8 cellular contexts compared by ENCODE assay signal in genomic region chr11:43942651-43943356, GRCh38. TPM values are rescaled to one million over a fixed set of nuclear protein-coding genes. Genes with fewer than 3 reads are reported as not detected.
A peak's percentile ranks its signal among the peaks of the same experiment; 100 is the strongest.
DNase-seq lines count a peak whose midpoint lies in the region; ATAC-seq, FAIRE-seq and TF ChIP-seq lines count a peak whose summit lies in the region.

No MANE protein-coding gene starts in this region.

- H3K36me3 Mint-ChIP-seq in activated T-helper 2 cell treated with anti-CD3 and anti-CD28 coated beads, Interferon-gamma antibody, Interleukin-2, Interleukin-4, amounts not matched to agents 10 μg/mL and 5 μg/mL and 100 μg/mL, durations not matched to agents 14 hours and 24 hours and 36 hours (ENCODE audit: low read depth), result peaks cover 3% of the 10 kb centered on the region

- TF ChIP-seq CTCF in heart left ventricle (IDR thresholded peaks at IDR 0.05), result no peak

- peaks cover 66% of the 10 kb centered on the region for H3K27me3 Mint-ChIP-seq in activated T-helper 2 cell treated with anti-CD3 and anti-CD28 coated beads, Interferon-gamma antibody, Interleukin-2, Interleukin-4, amounts not matched to agents 10 μg/mL and 5 μg/mL and 100 μg/mL, durations not matched to agents 14 hours and 24 hours and 36 hours (ENCODE audit: low read depth)

- peak overlapping the region; percentile 58 for H3K4me3 Mint-ChIP-seq in activated T-helper 2 cell treated with anti-CD3 and anti-CD28 coated beads, Interferon-gamma antibody, Interleukin-2, Interleukin-4, amounts not matched to agents 10 μg/mL and 5 μg/mL and 100 μg/mL, durations not matched to agents 14 hours and 24 hours and 36 hours (ENCODE audit: low read depth)

- peaks cover 13% of the 10 kb centered on the region for H3K4me1 Mint-ChIP-seq in activated T-helper 2 cell treated with anti-CD3 and anti-CD28 coated beads, Interferon-gamma antibody, Interleukin-2, Interleukin-4, amounts not matched to agents 10 μg/mL and 5 μg/mL and 100 μg/mL, durations not matched to agents 14 hours and 24 hours and 36 hours (ENCODE audit: low read depth)

- intact Hi-C loops in activated T-helper 2 cell treated with anti-CD3 and anti-CD28 coated beads, Interferon-gamma antibody, Interleukin-2, Interleukin-4, amounts not matched to agents 10 μg/mL and 5 μg/mL and 100 μg/mL, durations not matched to agents 14 hours and 24 hours and 36 hours (cut with micrococcal nuclease), result loop anchor here (2.0 to 5.0 kb wide), 3 partner anchors 111 to 374 kb away; no protein-coding TSS in a partner anchor
- intact Hi-C loops in heart left ventricle (cut with DNase I), result loop anchor here in 8 of 10 donors (2.0 to 10.0 kb wide), 9 partner anchors 36 to 94 kb away; no protein-coding TSS in a partner anchor

- H3K9ac ChIP-seq in HUES64 (ENCODE audit: low read depth, low read length), result no peak overlapping the region

- no peak overlapping the region for H3K27ac Mint-ChIP-seq in activated T-helper 2 cell treated with anti-CD3 and anti-CD28 coated beads, Interferon-gamma antibody, Interleukin-2, Interleukin-4, amounts not matched to agents 10 μg/mL and 5 μg/mL and 100 μg/mL, durations not matched to agents 14 hours and 24 hours and 36 hours

- peaks cover 58% of the 10 kb centered on the region for H3K27me3 ChIP-seq in HUES64 (ENCODE audit: insufficient read depth, low read length)
- H3K27me3 ChIP-seq in heart left ventricle, result peaks cover 0 to 33% (median 0%) of the 10 kb centered on the region in 9 donors

- FAIRE-seq in GM19239 (lab: Jason Lieb, UNC), result no peak
- FAIRE-seq in RCC 7860 (lab: Jason Lieb, UNC), result no peak

- ATAC-seq in heart left ventricle, result peak in 1 of 4 donors; percentile 35

- H3K9me3 Mint-ChIP-seq in activated T-helper 2 cell treated with anti-CD3 and anti-CD28 coated beads, Interferon-gamma antibody, Interleukin-2, Interleukin-4, amounts not matched to agents 10 μg/mL and 5 μg/mL and 100 μg/mL, durations not matched to agents 14 hours and 24 hours and 36 hours, result no peaks in the 10 kb centered on the region

- H3K4me3 ChIP-seq in HUES64 (ENCODE audit: low read length) (peak overlapping the region; percentile 62), heart left ventricle (peak overlapping the region; percentile 62 to 90 (median 70))

- peak; percentile 30 for DNase-seq in EL
- DNase-seq in activated T-helper 2 cell treated with anti-CD3 and anti-CD28 coated beads, Interferon-gamma antibody, Interleukin-2, Interleukin-4, amounts not matched to agents 10 μg/mL and 5 μg/mL and 100 μg/mL, durations not matched to agents 14 hours and 24 hours and 36 hours (ENCODE audit: low spot score), result no peak
- peak in 2 of 5 donors; percentile 54 to 67 for DNase-seq in heart left ventricle
- DNase-seq in retina, result peak; percentile 86
- DNase-seq in germinal center (ENCODE audit: low spot score), result no peak
- no peak for DNase-seq in GM19239 (ENCODE audit: insufficient read length, low spot score)
- no peak for DNase-seq in RCC 7860 (ENCODE audit: low spot score)

- TF ChIP-seq POLR2A in heart left ventricle (IDR thresholded peaks at IDR 0.05), result no peak

- H3K36me3 ChIP-seq in HUES64 (ENCODE audit: insufficient read depth, low read length), result no peaks in the 10 kb centered on the region
- H3K36me3 ChIP-seq in heart left ventricle, result peaks cover 0 to 3% (median 0%) of the 10 kb centered on the region in 9 donors

- H3K9me3 ChIP-seq in HUES64 (ENCODE audit: insufficient read depth, low read depth, low read length) (no peaks in the 10 kb centered on the region), heart left ventricle (no peaks in the 10 kb centered on the region)

- no peak overlapping the region for H3K27ac ChIP-seq in HUES64 (ENCODE audit: low read depth, low read length)
- peak overlapping the region; percentile 85 to 93 (median 91) for H3K27ac ChIP-seq in heart left ventricle

- H3K4me1 ChIP-seq in HUES64 (ENCODE audit: insufficient read depth, low read length) (peaks cover 6% of the 10 kb centered on the region), heart left ventricle (peaks cover 0 to 33% (median 15%) of the 10 kb centered on the region in 12 donors)

- whole genome bisulfite sequencing in HUES64, result under 1% methylated on average over 95 of the region's 95 CpGs
- 0 to 1% (median 1%) methylated on average over 54 to 95 of the region's 95 CpGs; no CpG with 5 or more reads in 1 of the 4 donors for WGBS in heart left ventricle, 4 donors

RNA-seq across cellular contexts. Expression of gene C11orf96, which starts 0.4 kb away (rescaled TPM):
- 1.8 TPM for polyA plus RNA-seq in HUES64 (2013, experiment 1 of 2)
- polyA plus RNA-seq in HUES64 (2013, experiment 2 of 2), result 3.1 TPM
- 2.2 and 2.8 TPM in 2 replicates for total RNA-seq in activated T-helper 2 cell treated with anti-CD3 and anti-CD28 coated beads, Interferon-gamma antibody, Interleukin-2, Interleukin-4, amounts not matched to agents 10 μg/mL and 5 μg/mL and 100 μg/mL, durations not matched to agents 14 hours and 24 hours and 36 hours
- total RNA-seq in heart left ventricle, result 100 to 1,000 TPM in 1 of 9 donors, 10 to 100 TPM in 7, 1 to 10 TPM in 1; 9.6 to 109 (median 18.1) TPM
- polyA plus RNA-seq in heart left ventricle, result 10 to 100 TPM in 1 of 2 donors, 1 to 10 TPM in 1; 7.9 to 18.5 TPM

Comparison
In these comparisons a context has a peak if more than half of its experiments do, and no peak if none do; other contexts are left out.
1. DNase-seq: peak in EL (single experiment) and retina (single experiment); none in activated T-helper 2 cell treated with anti-CD3 and anti-CD28 coated beads, Interferon-gamma antibody, Interleukin-2, Interleukin-4, amounts not matched to agents 10 μg/mL and 5 μg/mL and 100 μg/mL, durations not matched to agents 14 hours and 24 hours and 36 hours (single experiment), germinal center (single experiment), GM19239 (single experiment) and RCC 7860 (single experiment).